Comparison of ENCODE assay signal across 8 cellular contexts in the genomic region with DNA sequence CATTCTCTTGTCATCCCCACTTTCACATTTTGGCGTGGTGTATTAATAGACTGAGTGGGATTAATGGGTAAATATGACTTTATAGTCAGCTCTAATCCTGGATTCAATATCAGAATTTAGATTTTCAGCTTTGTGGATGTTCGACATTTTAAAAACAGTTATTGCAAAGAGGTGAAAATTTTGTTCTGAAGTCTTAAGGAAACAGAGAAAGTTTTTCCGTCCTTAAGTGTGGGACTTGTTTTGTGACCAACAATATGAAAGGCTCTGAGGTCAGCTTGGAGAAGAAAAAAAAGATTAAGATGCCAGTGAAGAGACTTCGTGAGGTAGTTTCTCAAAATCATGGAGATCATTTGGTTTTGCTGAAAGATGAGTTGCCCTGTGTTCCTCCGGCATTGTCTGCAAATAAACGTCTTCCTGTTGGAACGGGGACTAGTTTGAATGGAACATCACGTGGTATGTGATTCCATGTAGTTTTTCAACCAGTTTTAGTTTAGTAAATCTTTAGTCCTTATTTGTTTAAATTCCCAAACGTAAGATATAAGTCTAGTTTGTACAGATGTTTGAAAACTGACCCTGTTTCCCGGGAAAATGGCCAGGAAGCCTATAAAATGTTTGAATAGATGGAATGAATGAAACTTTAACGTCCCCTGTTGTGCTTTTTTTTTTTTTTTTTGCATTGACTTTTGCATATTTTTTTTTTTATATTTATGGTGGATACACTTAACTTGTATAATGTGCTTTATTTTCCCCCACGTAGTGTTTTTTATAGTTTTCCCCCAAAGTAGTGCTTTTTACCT. TPM values are rescaled to one million over a fixed set of nuclear protein-coding genes. Genes with fewer than 3 reads are reported as not detected.
DNase-seq lines count a peak whose midpoint lies in the region; ATAC-seq and TF ChIP-seq lines count a peak whose summit lies in the region.

No MANE protein-coding gene starts in this region.

- H3K9me3 ChIP-seq in Peyer's patch (no peaks in the 10 kb centered on the region), liver (ENCODE audit: control insufficient read depth in 4 of 4, low read length in 3 of 4) (no peaks in the 10 kb centered on the region), suprapubic skin (no peaks in the 10 kb centered on the region)

- H3K4me3 ChIP-seq in Peyer's patch, result peak overlapping the region; percentile 50 to 95 (median 84)
- H3K4me3 ChIP-seq in liver (ENCODE audit: low read depth in 1 of 3, low read length in 3 of 3), result peak overlapping the region; percentile 67 to 100 (median 96)
- H3K4me3 ChIP-seq in suprapubic skin, result peak overlapping the region; percentile 93

- WGBS in liver, result 2% methylated on average over 12 of the region's 12 CpGs
- WGBS in suprapubic skin, result 2% methylated on average over 12 of the region's 12 CpGs

- H3K27ac ChIP-seq in Peyer's patch (peak overlapping the region; percentile 83 to 92 (median 88)), cingulate gyrus (ENCODE audit: low read depth, low read length) (peak overlapping the region; percentile 89), liver (ENCODE audit: low read depth in 1 of 2, low read length in 2 of 2) (peak overlapping the region; percentile 87 to 97), suprapubic skin (peak overlapping the region; percentile 91)

- H3K4me1 ChIP-seq in Peyer's patch, result peaks cover 0 to 17% (median 3%) of the 10 kb centered on the region in 4 donors
- peaks cover 3 to 21% (median 14%) of the 10 kb centered on the region in 4 donors for H3K4me1 ChIP-seq in liver (ENCODE audit: control insufficient read depth in 4 of 4, insufficient read depth in 4 of 4, low read length in 3 of 4)
- H3K4me1 ChIP-seq in suprapubic skin, result peaks cover 23% of the 10 kb centered on the region

- H3K27me3 ChIP-seq in Peyer's patch, result no peaks in the 10 kb centered on the region
- no peaks in the 10 kb centered on the region for H3K27me3 ChIP-seq in liver (ENCODE audit: control insufficient read depth in 4 of 4, insufficient read depth in 4 of 4, low read length in 3 of 4)
- H3K27me3 ChIP-seq in suprapubic skin, result no peaks in the 10 kb centered on the region

- no peak for ATAC-seq in GM21367 (IDR thresholded peaks at IDR 0.05; ENCODE audit: unreplicated experiment)
- ATAC-seq in HG03025 (IDR thresholded peaks at IDR 0.05; ENCODE audit: low FRiP score, unreplicated experiment), result no peak

- DNase-seq in Daoy (ENCODE audit: low read depth) (peak; percentile 70), Peyer's patch (no peak), suprapubic skin (ENCODE audit: low spot score in 2 of 2) (no peak)

- no peak for TF ChIP-seq EP300 in Ishikawa (IDR thresholded peaks at IDR 0.05; ENCODE audit: borderline replicate concordance)
- TF ChIP-seq EP300 in suprapubic skin (IDR thresholded peaks at IDR 0.05), result no peak

- TF ChIP-seq RAD21 in Ishikawa (IDR thresholded peaks at IDR 0.05; ENCODE audit: low read depth), result no peak
- no peak for TF ChIP-seq RAD21 in liver (IDR thresholded peaks at IDR 0.05)

- H3K36me3 ChIP-seq in Peyer's patch (peaks cover 0 to 20% (median 0%) of the 10 kb centered on the region in 3 donors), liver (ENCODE audit: control insufficient read depth in 4 of 4, insufficient read depth in 3 of 4, low read depth in 1 of 4, low read length in 3 of 4) (peaks cover 0 to 8% (median 6%) of the 10 kb centered on the region in 4 donors), suprapubic skin (peaks cover 17% of the 10 kb centered on the region)

- TF ChIP-seq POLR2A in Peyer's patch (IDR thresholded peaks at IDR 0.05), result no peak
- no peak for TF ChIP-seq POLR2A in suprapubic skin (IDR thresholded peaks at IDR 0.05)

- H3K9ac ChIP-seq in liver (ENCODE audit: low read depth in 1 of 2, low read length in 2 of 2), result peak overlapping the region; percentile 79 to 100

- no peak for TF ChIP-seq CTCF in Peyer's patch (IDR thresholded peaks at IDR 0.05)
- no peak for TF ChIP-seq CTCF in liver (IDR thresholded peaks at IDR 0.05; ENCODE audit: low read depth, low read length, missing input control)
- TF ChIP-seq CTCF in suprapubic skin (IDR thresholded peaks at IDR 0.05), result no peak

TF ChIP-seq in Ishikawa, 13 proteins besides CTCF, POLR2A, EP300 and RAD21:
- TF ChIP-seq TCF12 (IDR thresholded peaks at IDR 0.05; ENCODE audit: low read depth), result no peak
- TF ChIP-seq USF1 (IDR thresholded peaks at IDR 0.05), result peak; percentile 82
- TF ChIP-seq, protein P1, sequence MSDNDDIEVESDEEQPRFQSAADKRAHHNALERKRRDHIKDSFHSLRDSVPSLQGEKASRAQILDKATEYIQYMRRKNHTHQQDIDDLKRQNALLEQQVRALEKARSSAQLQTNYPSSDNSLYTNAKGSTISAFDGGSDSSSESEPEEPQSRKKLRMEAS (IDR thresholded peaks at IDR 0.05), result peak; percentile 21; the same call in 1 of the 2 replicates
- no peak for TF ChIP-seq NFIC (IDR thresholded peaks at IDR 0.05)

TF ChIP-seq in liver, 16 proteins besides CTCF, POLR2A, EP300 and RAD21:
- peak; percentile 47 for TF ChIP-seq TAF1 (conservative IDR thresholded peaks at IDR 0.05)
- peak; percentile 21 for TF ChIP-seq YY1 (IDR thresholded peaks at IDR 0.05)
- TF ChIP-seq HNF4A (conservative IDR thresholded peaks at IDR 0.05), result no peak
- TF ChIP-seq HNF4G (IDR thresholded peaks at IDR 0.05), result no peak

RNA-seq across cellular contexts. Expression of gene KIAA0586, which starts 0.7 kb away (rescaled TPM):
- total RNA-seq in Daoy (2014; rRNA removed; shearing (Covaris generic)), result 49.8 and 81.4 TPM in 2 replicates
- total RNA-seq in Peyer's patch (10 to 100 TPM; 11.7 to 22.3 (median 19.3) TPM), liver (10 to 100 TPM in 1 of 2 donors, 1 to 10 TPM in 1; 9.9 to 18.2 TPM), suprapubic skin (10 to 100 TPM; 11.1 to 37.1 (median 16.5) TPM)
- polyA plus RNA-seq in liver, result 1 to 10 TPM; 3.6 to 5.8 TPM

RNA-seq across cellular contexts. Expression of gene TIMM9, which starts 0.9 kb away (rescaled TPM):
- total RNA-seq in Daoy (2014; rRNA removed; shearing (Covaris generic)), result 37.1 and 62.6 TPM in 2 replicates
- 10 to 100 TPM in 3 of 4 donors, 1 to 10 TPM in 1; 9.9 to 68.5 (median 16.0) TPM for total RNA-seq in Peyer's patch
- total RNA-seq in liver, result 10 to 100 TPM in 1 of 2 donors, 1 to 10 TPM in 1; 8.4 to 14.5 TPM
- polyA plus RNA-seq in liver, result 10 to 100 TPM; 20.2 to 38.1 TPM
- total RNA-seq in suprapubic skin, result 10 to 100 TPM; 44.9 to 61.7 (median 57.6) TPM

RNA-seq across cellular contexts. Expression of gene TOMM20L, which starts 32.5 kb away (rescaled TPM):
- not detected in 2 replicates for total RNA-seq in Daoy (2014; rRNA removed; shearing (Covaris generic))
- total RNA-seq in Peyer's patch, result not detected
- total RNA-seq in liver, result not detected
- polyA plus RNA-seq in liver, result not detected
- total RNA-seq in suprapubic skin, result 1 to 10 TPM in 1 of 4 donors, not detected in 3; 2.7 TPM
